1 cellular context compared by ENCODE assay signal in genomic region chr21:41973427-41973831, GRCh38.
TF ChIP-seq lines count a peak whose summit lies in the region.

No MANE protein-coding gene starts in this region.

TF ChIP-seq in HCT116, 20 proteins besides CTCF, POLR2A, EP300 and RAD21 (continued from another document):
- TF ChIP-seq, protein P1, sequence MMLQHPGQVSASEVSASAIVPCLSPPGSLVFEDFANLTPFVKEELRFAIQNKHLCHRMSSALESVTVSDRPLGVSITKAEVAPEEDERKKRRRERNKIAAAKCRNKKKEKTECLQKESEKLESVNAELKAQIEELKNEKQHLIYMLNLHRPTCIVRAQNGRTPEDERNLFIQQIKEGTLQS (IDR thresholded peaks at IDR 0.05), result no peak
- TF ChIP-seq TCF7L2 (IDR thresholded peaks at IDR 0.05; ENCODE audit: borderline replicate concordance, extremely low read depth, insufficient read depth, insufficient read length) (no peak), SIN3A (IDR thresholded peaks at IDR 0.05; ENCODE audit: low read depth) (no peak), SP1 (IDR thresholded peaks at IDR 0.05; ENCODE audit: low read depth) (no peak), CEBPB (IDR thresholded peaks at IDR 0.05; ENCODE audit: low read depth) (no peak), EGR1 (IDR thresholded peaks at IDR 0.05; ENCODE audit: low read depth) (no peak)
- TF ChIP-seq, protein P2, sequence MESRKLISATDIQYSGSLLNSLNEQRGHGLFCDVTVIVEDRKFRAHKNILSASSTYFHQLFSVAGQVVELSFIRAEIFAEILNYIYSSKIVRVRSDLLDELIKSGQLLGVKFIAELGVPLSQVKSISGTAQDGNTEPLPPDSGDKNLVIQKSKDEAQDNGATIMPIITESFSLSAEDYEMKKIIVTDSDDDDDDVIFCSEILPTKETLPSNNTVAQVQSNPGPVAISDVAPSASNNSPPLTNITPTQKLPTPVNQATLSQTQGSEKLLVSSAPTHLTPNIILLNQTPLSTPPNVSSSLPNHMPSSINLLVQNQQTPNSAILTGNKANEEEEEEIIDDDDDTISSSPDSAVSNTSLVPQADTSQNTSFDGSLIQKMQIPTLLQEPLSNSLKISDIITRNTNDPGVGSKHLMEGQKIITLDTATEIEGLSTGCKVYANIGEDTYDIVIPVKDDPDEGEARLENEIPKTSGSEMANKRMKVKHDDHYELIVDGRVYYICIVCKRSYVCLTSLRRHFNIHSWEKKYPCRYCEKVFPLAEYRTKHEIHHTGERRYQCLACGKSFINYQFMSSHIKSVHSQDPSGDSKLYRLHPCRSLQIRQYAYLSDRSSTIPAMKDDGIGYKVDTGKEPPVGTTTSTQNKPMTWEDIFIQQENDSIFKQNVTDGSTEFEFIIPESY (IDR thresholded peaks at IDR 0.05; ENCODE audit: extremely low read depth, insufficient replicate concordance, low read length), result no peak
